20 cellular contexts compared by ENCODE assay signal in the genomic region with DNA sequence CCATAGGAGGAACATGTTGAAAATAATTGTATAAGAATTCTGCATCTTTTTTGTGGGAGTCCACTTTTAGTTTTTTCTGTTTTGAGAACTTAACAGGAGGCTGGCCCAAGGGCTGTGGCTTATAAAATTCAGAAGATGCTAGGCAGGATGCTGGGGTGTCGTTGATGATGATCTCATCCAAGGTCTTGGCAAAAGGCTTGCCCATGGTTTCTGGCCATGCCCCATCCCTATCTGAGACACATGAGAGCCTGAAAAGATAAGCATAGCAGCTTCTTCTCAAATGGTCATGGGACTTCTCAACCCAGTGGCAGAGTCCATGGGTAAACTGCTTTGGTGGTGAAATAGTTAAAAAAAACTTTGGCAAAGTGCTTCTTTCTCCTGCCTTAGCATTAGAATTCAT. TPM values are rescaled to one million over a fixed set of nuclear protein-coding genes. Genes with fewer than 3 reads are reported as not detected.
DNase-seq lines count a peak whose midpoint lies in the region; TF ChIP-seq lines count a peak whose summit lies in the region.
"Had no signal": no experiment of that assay in that cellular context is flagged by ENCODE, and none has a peak within 500 bp of the region (broad histone marks: within the 10 kb centered on the region; RNA-seq: fewer than 3 reads in every experiment).

No MANE protein-coding gene starts in this region.

- peak; percentile 58 for DNase-seq in EL
- DNase-seq in M059J (ENCODE audit: low read depth): peak; percentile 58
- peak; percentile 6 for DNase-seq in dermis blood vessel endothelial cell
- no peak for DNase-seq in sigmoid colon
- no peak for DNase-seq in activated CD4-positive, alpha-beta T cell treated with anti-CD3 and anti-CD28 coated beads, Interleukin-2, amount 50 U/mL, for 48 hours
- DNase-seq in hypothalamus (lab: John Stamatoyannopoulos, UW): no peak
- DNase-seq in activated CD8-positive, alpha-beta memory T cell treated with anti-CD3 and anti-CD28 coated beads, Interleukin-2, amount 50 U/mL, for 4 hours: no peak
- DNase-seq: AML-193; C1 segment of cervical spinal cord; CD8-positive, alpha-beta T cell; GF-D8; IMR-90; NCI-H1694; NCI-H2081 treated with DMSO at 0.1 percent for 48 hours; NCI-H446 treated with DMSO at 0.1 percent for 48 hours; NCI-H526 treated with DMSO at 0.1 percent for 48 hours; OCI-M1 had no signal

- no peaks in the 10 kb centered on the region for H3K27me3 ChIP-seq in sigmoid colon
- H3K27me3 ChIP-seq: SJSA1 had no signal

- intact Hi-C loops in sigmoid colon (cut with DNase I): no loop called here

- H3K27ac ChIP-seq in sigmoid colon: peak overlapping the region; percentile 23 to 95 (median 74)
- H3K27ac ChIP-seq: HL-60, KMS-11, SJSA1 had no signal

- no peak for TF ChIP-seq CTCF in sigmoid colon (IDR thresholded peaks at IDR 0.05)

- no peak overlapping the region for H3K4me3 ChIP-seq in sigmoid colon
- H3K4me3 ChIP-seq: SJSA1 had no signal

- TF ChIP-seq EP300 in sigmoid colon (IDR thresholded peaks at IDR 0.05): no peak

- peaks cover 0 to 18% (median 5%) of the 10 kb centered on the region in 4 donors for H3K36me3 ChIP-seq in sigmoid colon

- H3K9me3 ChIP-seq in sigmoid colon: no peaks in the 10 kb centered on the region
- H3K9me3 ChIP-seq: SJSA1 had no signal

- H3K4me1 ChIP-seq in sigmoid colon: peaks cover 0 to 95% (median 70%) of the 10 kb centered on the region in 4 donors
- H3K4me1 ChIP-seq: SJSA1 had no signal

- no peak for TF ChIP-seq POLR2A in sigmoid colon (IDR thresholded peaks at IDR 0.05)

- WGBS in sigmoid colon, 2 donors: 79 to 86% methylated on average over 1 of the region's 1 CpG

RNA-seq across cellular contexts. Expression of gene CMSS1, which starts 35.2 kb away (rescaled TPM):
- 38.7 and 49.9 TPM in 2 replicates for total RNA-seq in M059J (2014; rRNA removed; shearing (Covaris generic))
- total RNA-seq in dermis blood vessel endothelial cell (7.5 and 15.5 TPM in 2 replicates), sigmoid colon (10 to 100 TPM; 11.1 to 19.4 (median 16.6) TPM)
- polyA plus RNA-seq in sigmoid colon: 10 to 100 TPM in 1 of 3 donors, 1 to 10 TPM in 2; 6.0 to 19.2 (median 7.6) TPM

Comparison
In these comparisons a context has a peak if more than half of its experiments do, and no peak if none do; other contexts are left out.
1. DNase-seq: peak in EL (single experiment), M059J (single experiment) and dermis blood vessel endothelial cell (single experiment); none in sigmoid colon (single experiment), activated CD4-positive, alpha-beta T cell treated with anti-CD3 and anti-CD28 coated beads, Interleukin-2, amount 50 U/mL, for 48 hours (0 of 2), hypothalamus (0 of 51) and activated CD8-positive, alpha-beta memory T cell treated with anti-CD3 and anti-CD28 coated beads, Interleukin-2, amount 50 U/mL, for 4 hours (single experiment).